ENCODE assay signal across 8 cellular contexts in genomic region chr11:44538375-44539054, GRCh38. TPM values are rescaled to one million over a fixed set of nuclear protein-coding genes. Genes with fewer than 3 reads are reported as not detected.
DNase-seq lines count a peak whose midpoint lies in the region; ATAC-seq, FAIRE-seq and TF ChIP-seq lines count a peak whose summit lies in the region.

No MANE protein-coding gene starts in this region.

- peaks cover 1% of the 10 kb centered on the region for H3K27me3 Mint-ChIP-seq in activated CD4-positive, alpha-beta T cell treated with anti-CD3 and anti-CD28 coated beads, Interleukin-2, amount 10 ng/mL, durations not matched to agents 24 days and 14 days

- no peaks in the 10 kb centered on the region for H3K9me3 Mint-ChIP-seq in activated CD4-positive, alpha-beta T cell treated with anti-CD3 and anti-CD28 coated beads, Interleukin-2, amount 10 ng/mL, durations not matched to agents 24 days and 14 days

- intact Hi-C loops in activated CD4-positive, alpha-beta T cell treated with anti-CD3 and anti-CD28 coated beads, Interleukin-2, amount 10 ng/mL, durations not matched to agents 24 days and 14 days (cut with micrococcal nuclease), result loop anchor here (1.0 to 2.0 kb wide), 4 partner anchors 15 to 443 kb away; partner anchors contain the start of gene EXT2
- intact Hi-C loops in lower lobe of right lung (cut with DNase I), result no loop called here

- H3K4me3 Mint-ChIP-seq in activated CD4-positive, alpha-beta T cell treated with anti-CD3 and anti-CD28 coated beads, Interleukin-2, amount 10 ng/mL, durations not matched to agents 24 days and 14 days, result no peak overlapping the region

- peak; percentile 92 for DNase-seq in 8988T
- DNase-seq in GM18507 (ENCODE audit: extremely low spot score, insufficient read length, low read depth), result peak; percentile 76
- peak; percentile 75 for DNase-seq in NCI-H69 (lab: John Stamatoyannopoulos, UW)
- peak; percentile 93 for DNase-seq in activated CD4-positive, alpha-beta T cell treated with anti-CD3 and anti-CD28 coated beads, Interleukin-2, amount 10 ng/mL, durations not matched to agents 24 days and 14 days
- peak; percentile 84 for DNase-seq in dermis blood vessel endothelial cell
- DNase-seq in lower lobe of right lung, result peak; percentile 81
- DNase-seq in stimulated activated CD8-positive, alpha-beta memory T cell treated with anti-CD3 and anti-CD28 coated beads, Interleukin-12 subunit alpha, Interleukin-12 subunit beta, amount 100 ng/mL, for 4 hours (ENCODE audit: low read depth), result peak; percentile 33

- H3K9me3 ChIP-seq in lower lobe of right lung, result no peaks in the 10 kb centered on the region

- H3K27ac Mint-ChIP-seq in activated CD4-positive, alpha-beta T cell treated with anti-CD3 and anti-CD28 coated beads, Interleukin-2, amount 10 ng/mL, durations not matched to agents 24 days and 14 days, result no peak overlapping the region

- TF ChIP-seq CTCF in lower lobe of right lung (IDR thresholded peaks at IDR 0.05), result peak; percentile 96

- H3K27me3 ChIP-seq in lower lobe of right lung (ENCODE audit: low read depth), result peaks cover 3% of the 10 kb centered on the region

- H3K36me3 Mint-ChIP-seq in activated CD4-positive, alpha-beta T cell treated with anti-CD3 and anti-CD28 coated beads, Interleukin-2, amount 10 ng/mL, durations not matched to agents 24 days and 14 days (ENCODE audit: low read depth), result no peaks in the 10 kb centered on the region

- peak; percentile 90 for ATAC-seq in HG03439 (IDR thresholded peaks at IDR 0.05; ENCODE audit: unreplicated experiment)
- ATAC-seq in lower lobe of right lung, result peak; percentile 94 to 96

- peak; percentile 87 for FAIRE-seq in GM18507 (lab: Jason Lieb, UNC)

- H3K4me1 ChIP-seq in lower lobe of right lung, result peaks cover 4% of the 10 kb centered on the region

- H3K4me1 Mint-ChIP-seq in activated CD4-positive, alpha-beta T cell treated with anti-CD3 and anti-CD28 coated beads, Interleukin-2, amount 10 ng/mL, durations not matched to agents 24 days and 14 days, result peaks cover 4% of the 10 kb centered on the region

- H3K4me3 ChIP-seq in lower lobe of right lung, result no peak overlapping the region

- no peak overlapping the region for H3K27ac ChIP-seq in lower lobe of right lung

- no peaks in the 10 kb centered on the region for H3K36me3 ChIP-seq in lower lobe of right lung

RNA-seq across cellular contexts. Expression of gene CD82, which starts 26.9 kb away (rescaled TPM):
- 448 and 469 TPM in 2 replicates for total RNA-seq in activated CD4-positive, alpha-beta T cell treated with anti-CD3 and anti-CD28 coated beads, Interleukin-2, amount 10 ng/mL, durations not matched to agents 24 days and 14 days
- total RNA-seq in dermis blood vessel endothelial cell (8.5 and 14.1 TPM in 2 replicates), lower lobe of right lung (129 TPM)

Comparison
In these comparisons a context has a peak if more than half of its experiments do, and no peak if none do; other contexts are left out.
1. DNase-seq: peak in every context shown above with its lines; median percentile 93 in activated CD4-positive, alpha-beta T cell treated with anti-CD3 and anti-CD28 coated beads, Interleukin-2, amount 10 ng/mL, durations not matched to agents 24 days and 14 days; 92 in 8988T; 84 in dermis blood vessel endothelial cell; 81 in lower lobe of right lung; 76 in GM18507; 75 in NCI-H69; 33 in stimulated activated CD8-positive, alpha-beta memory T cell treated with anti-CD3 and anti-CD28 coated beads, Interleukin-12 subunit alpha, Interleukin-12 subunit beta, amount 100 ng/mL, for 4 hours.